ENCODE assay signal across 16 cellular contexts in genomic region chr9:126440938-126441337, GRCh38.
DNase-seq lines count a peak whose midpoint lies in the region; ATAC-seq lines count a peak whose summit lies in the region.
"Had no signal": no experiment of that assay in that cellular context is flagged by ENCODE, and none has a peak within 500 bp of the region (broad histone marks: within the 10 kb centered on the region; RNA-seq: fewer than 3 reads in every experiment).

No MANE protein-coding gene starts in this region.

- H3K4me3 Mint-ChIP-seq in activated naive CD4-positive, alpha-beta T cell treated with anti-CD3 and anti-CD28 coated beads, Interleukin-2, amount 10 ng/mL, durations not matched to agents 7 days and 5 days, result no peak overlapping the region
- H3K4me3 Mint-ChIP-seq: activated naive CD4-positive, alpha-beta T cell treated with anti-CD3 and anti-CD28 coated beads, Interleukin-2, amount 50 U/mL, for 24 hours; B cell had no signal

- no peaks in the 10 kb centered on the region for H3K36me3 Mint-ChIP-seq in activated naive CD4-positive, alpha-beta T cell treated with anti-CD3 and anti-CD28 coated beads, Interleukin-2, amount 10 ng/mL, durations not matched to agents 7 days and 5 days
- H3K36me3 Mint-ChIP-seq: activated naive CD4-positive, alpha-beta T cell treated with anti-CD3 and anti-CD28 coated beads, Interleukin-2, amount 50 U/mL, for 24 hours had no signal

- H3K27ac ChIP-seq in cingulate gyrus (ENCODE audit: low read depth, low read length), result peak overlapping the region; percentile 84
- H3K27ac ChIP-seq: Peyer's patch, upper lobe of right lung had no signal

- DNase-seq in AG08395 (ENCODE audit: low spot score) (peak; percentile 89), LHCN-M2 (ENCODE audit: low read depth) (peak; percentile 80), middle frontal gyrus (ENCODE audit: extremely low spot score, low spot score) (peak; percentile 28), 8988T (no peak), KBM-7 (no peak)
- DNase-seq in activated naive CD4-positive, alpha-beta T cell treated with anti-CD3 and anti-CD28 coated beads, Interleukin-2, amount 10 ng/mL, durations not matched to agents 7 days and 5 days, result no peak
- DNase-seq: activated CD8-positive, alpha-beta memory T cell treated with anti-CD3 and anti-CD28 coated beads for 24 hours; effector CD4-positive, alpha-beta T cell; NCI-H2029 treated with DMSO at 0.1 percent for 48 hours; Peyer's patch; T1000; upper lobe of right lung had no signal

- H3K9me3 Mint-ChIP-seq in activated naive CD4-positive, alpha-beta T cell treated with anti-CD3 and anti-CD28 coated beads, Interleukin-2, amount 10 ng/mL, durations not matched to agents 7 days and 5 days, result no peaks in the 10 kb centered on the region
- H3K9me3 Mint-ChIP-seq: activated naive CD4-positive, alpha-beta T cell treated with anti-CD3 and anti-CD28 coated beads, Interleukin-2, amount 50 U/mL, for 24 hours had no signal

- in situ Hi-C loops in KBM-7 (cut with MboI; ENCODE audit: low pct_unique_long_range_greater_than_20kb, low sequenced_read_pairs), result no loop called here

- peaks cover 4% of the 10 kb centered on the region for H3K4me1 Mint-ChIP-seq in activated naive CD4-positive, alpha-beta T cell treated with anti-CD3 and anti-CD28 coated beads, Interleukin-2, amount 10 ng/mL, durations not matched to agents 7 days and 5 days

- H3K27ac Mint-ChIP-seq in activated naive CD4-positive, alpha-beta T cell treated with anti-CD3 and anti-CD28 coated beads, Interleukin-2, amount 10 ng/mL, durations not matched to agents 7 days and 5 days, result no peak overlapping the region
- H3K27ac Mint-ChIP-seq: activated naive CD4-positive, alpha-beta T cell treated with anti-CD3 and anti-CD28 coated beads, Interleukin-2, amount 50 U/mL, for 24 hours; B cell had no signal

- peaks cover 12% of the 10 kb centered on the region for H3K27me3 Mint-ChIP-seq in activated naive CD4-positive, alpha-beta T cell treated with anti-CD3 and anti-CD28 coated beads, Interleukin-2, amount 10 ng/mL, durations not matched to agents 7 days and 5 days
- H3K27me3 Mint-ChIP-seq: activated naive CD4-positive, alpha-beta T cell treated with anti-CD3 and anti-CD28 coated beads, Interleukin-2, amount 50 U/mL, for 24 hours; B cell had no signal

- no peak for ATAC-seq in GM21423 (IDR thresholded peaks at IDR 0.05; ENCODE audit: unreplicated experiment)
- ATAC-seq: upper lobe of right lung had no signal

- CTCF ChIA-PET in activated naive CD4-positive, alpha-beta T cell treated with anti-CD3 and anti-CD28 coated beads, Interleukin-2, amount 10 ng/mL, durations not matched to agents 7 days and 5 days (lab: Charles Lee), result interaction anchor here (1.6 kb wide), 1 partner anchor 51 kb away, joined by 6 read pairs; no protein-coding TSS in a partner anchor

Comparison
In these comparisons a context has a peak if more than half of its experiments do, and no peak if none do; other contexts are left out.
1. DNase-seq: peak in AG08395 (single experiment), LHCN-M2 (single experiment) and middle frontal gyrus (single experiment); none in 8988T (single experiment), KBM-7 (single experiment) and activated naive CD4-positive, alpha-beta T cell treated with anti-CD3 and anti-CD28 coated beads, Interleukin-2, amount 10 ng/mL, durations not matched to agents 7 days and 5 days (single experiment).